Comparison of ENCODE assay signal across 17 cellular contexts in the genomic region with DNA sequence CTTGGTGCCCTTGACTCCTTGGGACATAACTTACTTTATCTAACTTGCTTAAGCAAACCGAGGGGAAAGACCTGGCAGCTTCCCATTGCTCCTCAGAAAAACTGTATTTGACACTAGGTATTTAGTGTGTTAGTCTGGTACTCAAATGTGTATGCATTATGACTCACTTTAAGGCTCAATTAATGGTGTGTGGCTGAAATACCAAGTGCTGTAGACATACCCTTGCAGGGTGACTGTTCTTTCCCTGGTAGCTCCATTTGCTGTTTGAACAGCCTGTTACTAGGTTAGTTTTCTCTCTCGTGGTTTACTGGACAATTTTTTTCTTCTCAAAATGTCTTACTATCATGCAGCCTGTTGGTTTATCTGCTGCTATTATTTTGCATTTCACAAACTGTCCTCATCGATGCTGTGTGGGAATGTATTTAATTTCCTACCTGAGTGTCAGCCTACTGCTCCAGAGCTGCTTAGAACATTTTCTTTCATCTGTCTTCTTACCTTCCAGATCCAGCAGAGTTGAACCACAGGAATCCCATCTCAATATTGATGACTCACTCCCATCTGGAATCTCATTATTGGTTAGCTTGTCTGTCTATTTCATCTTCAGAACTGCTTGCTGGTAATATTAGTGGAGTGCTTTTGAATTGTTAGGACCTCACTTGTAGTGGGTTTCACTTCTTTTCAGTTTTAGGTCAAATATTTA.
A peak's percentile ranks its signal among the peaks of the same experiment; 100 is the strongest.
DNase-seq lines count a peak whose midpoint lies in the region; ATAC-seq, FAIRE-seq and TF ChIP-seq lines count a peak whose summit lies in the region.
"Had no signal": no experiment of that assay in that cellular context is flagged by ENCODE, and none has a peak within 500 bp of the region (broad histone marks: within the 10 kb centered on the region; RNA-seq: fewer than 3 reads in every experiment).

No MANE protein-coding gene starts in this region.

- no peaks in the 10 kb centered on the region for H3K9me3 ChIP-seq in mesenchymal stem cell (ENCODE audit: control insufficient read depth, low read length)
- no peaks in the 10 kb centered on the region for H3K9me3 ChIP-seq in CD8-positive, alpha-beta T cell (ENCODE audit: low read length)
- no peaks in the 10 kb centered on the region for H3K9me3 ChIP-seq in colonic mucosa
- H3K9me3 ChIP-seq: Peyer's patch had no signal

- H3K79me1 ChIP-seq in mesenchymal stem cell (replicated peaks; ENCODE audit: low read length, poor library complexity, severe bottlenecking): no peaks in the 10 kb centered on the region

- intact Hi-C loops in CD14-positive monocyte (cut with micrococcal nuclease): no loop called here
- intact Hi-C loops in CD8-positive, alpha-beta T cell (cut with DNase I, micrococcal nuclease): no loop called here
- intact Hi-C loops in colonic mucosa (cut with DNase I): no loop called here

- no peak overlapping the region for H3K4me3 ChIP-seq in BJ (ENCODE audit: low read depth, low read length)
- H3K4me3 ChIP-seq in bronchial epithelial cell (ENCODE audit: low read depth, low read length): no peak overlapping the region
- H3K4me3 ChIP-seq in mesenchymal stem cell (ENCODE audit: insufficient read depth in 1 of 2, low read depth in 1 of 2, low read length in 2 of 2): no peak overlapping the region
- no peak overlapping the region for H3K4me3 ChIP-seq in CD8-positive, alpha-beta T cell (ENCODE audit: low read depth, low read length)
- no peak overlapping the region for H3K4me3 ChIP-seq in colonic mucosa
- H3K4me3 ChIP-seq: Peyer's patch had no signal

- DNase-seq in BJ (ENCODE audit: low read depth): peak; percentile 50
- DNase-seq in HTR-8/SVneo (ENCODE audit: insufficient read length, low spot score): peak; percentile 47
- DNase-seq in bronchial epithelial cell (ENCODE audit: low read depth): peak; percentile 83
- DNase-seq in mesenchymal stem cell: peak; percentile 65
- DNase-seq in CD14-positive monocyte (ENCODE audit: low spot score): no peak
- no peak for DNase-seq in CD8-positive, alpha-beta T cell
- no peak for DNase-seq in germinal center (ENCODE audit: low spot score)
- DNase-seq in colonic mucosa: no peak
- DNase-seq: activated CD8-positive, alpha-beta T cell treated with anti-CD3 and anti-CD28 coated beads, Interleukin-2, amount 10 ng/mL, durations not matched to agents 7 days and 5 days; activated naive CD4-positive, alpha-beta T cell treated with Interleukin-2 at 50 U/mL for 16 hours; CD8-positive, alpha-beta memory T cell; glutamatergic neuron; KG1; Peyer's patch; stimulated activated naive B cell treated with anti-CD40 and anti-IgM and Interleukin-4, amounts not matched to agents 10 μg/mL and 1 μg/mL and 100 μg/mL, for 72 hours; T-helper 9 cell had no signal

- peaks cover 0 to 12% (median 7%) of the 10 kb centered on the region in 7 donors for H3K9me3 Mint-ChIP-seq in CD14-positive monocyte
- H3K9me3 Mint-ChIP-seq in CD8-positive, alpha-beta T cell: peaks cover 6% of the 10 kb centered on the region

- no peak overlapping the region for H3K23ac ChIP-seq in mesenchymal stem cell (ENCODE audit: low read length in 2 of 2)

- H3K27ac ChIP-seq in mesenchymal stem cell (ENCODE audit: low read length, poor library complexity, severe bottlenecking): peak overlapping the region; percentile 88
- no peak overlapping the region for H3K27ac ChIP-seq in CD8-positive, alpha-beta T cell (ENCODE audit: low read depth, low read length)
- H3K27ac ChIP-seq in colonic mucosa: no peak overlapping the region
- H3K27ac ChIP-seq: Peyer's patch had no signal

- no peak overlapping the region for H4K8ac ChIP-seq in mesenchymal stem cell (ENCODE audit: low read length)

- POLR2A ChIA-PET in BJ (lab: Charles Lee): no interaction called here
- POLR2A ChIA-PET in CD8-positive, alpha-beta T cell (lab: Charles Lee): no interaction called here

- H2BK5ac ChIP-seq in mesenchymal stem cell (ENCODE audit: low read depth, low read length, poor library complexity, severe bottlenecking): no peak overlapping the region

- 81% methylated on average over 2 of the region's 3 CpGs for WGBS in mesenchymal stem cell

- H3K36me3 Mint-ChIP-seq in CD14-positive monocyte: no peaks in the 10 kb centered on the region
- no peaks in the 10 kb centered on the region for H3K36me3 Mint-ChIP-seq in CD8-positive, alpha-beta T cell
- H3K36me3 Mint-ChIP-seq: CD8-positive, alpha-beta memory T cell; stimulated activated naive B cell treated with anti-CD40 and anti-IgM and Interleukin-4, amounts not matched to agents 10 μg/mL and 1 μg/mL and 100 μg/mL, for 72 hours had no signal

- H3K18ac ChIP-seq in mesenchymal stem cell (ENCODE audit: low read depth in 1 of 2, low read length in 2 of 2): no peak overlapping the region

- no peak overlapping the region for H2BK12ac ChIP-seq in mesenchymal stem cell (ENCODE audit: low read length in 2 of 2)

- H2BK15ac ChIP-seq in mesenchymal stem cell (ENCODE audit: low read depth, poor library complexity, severe bottlenecking): no peak overlapping the region

- H2BK120ac ChIP-seq in mesenchymal stem cell (ENCODE audit: low read depth, low read length): no peak overlapping the region

- H3K4ac ChIP-seq in mesenchymal stem cell (ENCODE audit: low read depth in 1 of 2, low read length in 2 of 2): no peak overlapping the region

- H3K4me3 Mint-ChIP-seq in CD14-positive monocyte: no peak overlapping the region
- H3K4me3 Mint-ChIP-seq in CD8-positive, alpha-beta T cell: no peak overlapping the region
- H3K4me3 Mint-ChIP-seq: activated CD8-positive, alpha-beta T cell treated with anti-CD3 and anti-CD28 coated beads, Interleukin-2, amount 10 ng/mL, durations not matched to agents 7 days and 5 days; CD8-positive, alpha-beta memory T cell; stimulated activated naive B cell treated with anti-CD40 and anti-IgM and Interleukin-4, amounts not matched to agents 10 μg/mL and 1 μg/mL and 100 μg/mL, for 72 hours had no signal

- no peak overlapping the region for H2AFZ ChIP-seq in mesenchymal stem cell (ENCODE audit: low read depth, low read length)

- no peaks in the 10 kb centered on the region for H3K27me3 Mint-ChIP-seq in CD14-positive monocyte (ENCODE audit: low read depth in 3 of 3)
- H3K27me3 Mint-ChIP-seq in CD8-positive, alpha-beta T cell (ENCODE audit: low read depth): no peaks in the 10 kb centered on the region
- H3K27me3 Mint-ChIP-seq: CD8-positive, alpha-beta memory T cell; stimulated activated naive B cell treated with anti-CD40 and anti-IgM and Interleukin-4, amounts not matched to agents 10 μg/mL and 1 μg/mL and 100 μg/mL, for 72 hours had no signal

- H4K91ac ChIP-seq in mesenchymal stem cell (ENCODE audit: low read length): no peak overlapping the region

- H3K36me3 ChIP-seq in BJ (ENCODE audit: control insufficient read depth, insufficient read depth, low read length) (no peaks in the 10 kb centered on the region), bronchial epithelial cell (ENCODE audit: control insufficient read depth, insufficient read depth, low read length) (no peaks in the 10 kb centered on the region), mesenchymal stem cell (ENCODE audit: control insufficient read depth in 1 of 2, insufficient read depth in 2 of 2, low read depth in 1 of 2, low read length in 2 of 2) (no peaks in the 10 kb centered on the region), colonic mucosa (no peaks in the 10 kb centered on the region)
- no peaks in the 10 kb centered on the region for H3K36me3 ChIP-seq in CD8-positive, alpha-beta T cell (ENCODE audit: insufficient read depth, low read length)
- H3K36me3 ChIP-seq: Peyer's patch had no signal

- H3K4me1 ChIP-seq in mesenchymal stem cell (ENCODE audit: control insufficient read depth, insufficient read depth, low read depth, low read length): peaks cover 7% of the 10 kb centered on the region
- no peaks in the 10 kb centered on the region for H3K4me1 ChIP-seq in CD8-positive, alpha-beta T cell (ENCODE audit: insufficient read depth, low read length)
- H3K4me1 ChIP-seq in colonic mucosa: no peaks in the 10 kb centered on the region
- H3K4me1 ChIP-seq: Peyer's patch had no signal

- H3K9ac ChIP-seq in mesenchymal stem cell (ENCODE audit: low read length): peak overlapping the region; percentile 12
- no peak overlapping the region for H3K9ac ChIP-seq in colonic mucosa (ENCODE audit: low read depth in 2 of 2, low read length in 2 of 2)

- H3K27me3 ChIP-seq in BJ (ENCODE audit: control insufficient read depth, insufficient read depth, low read length) (no peaks in the 10 kb centered on the region), bronchial epithelial cell (ENCODE audit: control insufficient read depth, insufficient read depth, low read length) (no peaks in the 10 kb centered on the region), mesenchymal stem cell (ENCODE audit: control insufficient read depth in 1 of 2, insufficient read depth in 1 of 2, low read length in 2 of 2) (no peaks in the 10 kb centered on the region), colonic mucosa (no peaks in the 10 kb centered on the region)
- H3K27me3 ChIP-seq in CD8-positive, alpha-beta T cell (ENCODE audit: insufficient read depth, low read length): no peaks in the 10 kb centered on the region
- H3K27me3 ChIP-seq: Peyer's patch had no signal

- no peak for ATAC-seq in CD8-positive, alpha-beta T cell
- ATAC-seq: activated CD8-positive, alpha-beta T cell treated with anti-CD3 and anti-CD28 coated beads, Interleukin-2, amount 10 ng/mL, durations not matched to agents 7 days and 5 days; stimulated activated naive B cell treated with anti-CD40 and anti-IgM and Interleukin-4, amounts not matched to agents 10 μg/mL and 1 μg/mL and 100 μg/mL, for 72 hours had no signal

- H3K27ac Mint-ChIP-seq in CD14-positive monocyte: no peak overlapping the region
- H3K27ac Mint-ChIP-seq in CD8-positive, alpha-beta T cell: no peak overlapping the region
- H3K27ac Mint-ChIP-seq: activated CD8-positive, alpha-beta T cell treated with anti-CD3 and anti-CD28 coated beads, Interleukin-2, amount 10 ng/mL, durations not matched to agents 7 days and 5 days; CD8-positive, alpha-beta memory T cell; stimulated activated naive B cell treated with anti-CD40 and anti-IgM and Interleukin-4, amounts not matched to agents 10 μg/mL and 1 μg/mL and 100 μg/mL, for 72 hours had no signal

- H3K4me2 ChIP-seq in mesenchymal stem cell (ENCODE audit: low read length, poor library complexity, severe bottlenecking): no peak overlapping the region

- CTCF ChIA-PET in BJ (lab: Yijun Ruan, JAX): interaction anchor here (0.6 to 1.3 kb wide), 5 partner anchors 12 to 55 kb away, joined by 3 read pairs; no protein-coding TSS in a partner anchor
- CTCF ChIA-PET in CD8-positive, alpha-beta T cell (lab: Charles Lee): no interaction called here

- no peak for TF ChIP-seq CTCF in BJ (IDR thresholded peaks at IDR 0.05; ENCODE audit: insufficient read depth, low read depth, low read length)
- TF ChIP-seq CTCF in bronchial epithelial cell (IDR thresholded peaks at IDR 0.05; ENCODE audit: insufficient read depth, low read length, severe bottlenecking): no peak
- no peak for TF ChIP-seq CTCF in CD14-positive monocyte (IDR thresholded peaks at IDR 0.05)
- no peak for TF ChIP-seq CTCF in CD8-positive, alpha-beta T cell (IDR thresholded peaks at IDR 0.05)
- no peak for TF ChIP-seq CTCF in colonic mucosa (IDR thresholded peaks at IDR 0.05)

- peak; percentile 13 for FAIRE-seq in HTR-8/SVneo (lab: Jason Lieb, UNC)
- no peak for FAIRE-seq in bronchial epithelial cell (lab: Jason Lieb, UNC)
- FAIRE-seq: colon had no signal

- H2AK5ac ChIP-seq in mesenchymal stem cell (ENCODE audit: low read length, severe bottlenecking): no peak overlapping the region

- no peak overlapping the region for H3K14ac ChIP-seq in mesenchymal stem cell (ENCODE audit: low read length in 2 of 2)

- no peaks in the 10 kb centered on the region for H3K4me1 Mint-ChIP-seq in CD14-positive monocyte
- no peaks in the 10 kb centered on the region for H3K4me1 Mint-ChIP-seq in CD8-positive, alpha-beta T cell (ENCODE audit: low read depth)
- H3K4me1 Mint-ChIP-seq: CD8-positive, alpha-beta memory T cell; stimulated activated naive B cell treated with anti-CD40 and anti-IgM and Interleukin-4, amounts not matched to agents 10 μg/mL and 1 μg/mL and 100 μg/mL, for 72 hours had no signal

Comparison
In these comparisons a context has a peak if more than half of its experiments do, and no peak if none do; other contexts are left out.
1. DNase-seq: peak in BJ (single experiment), HTR-8/SVneo (single experiment), bronchial epithelial cell (single experiment) and mesenchymal stem cell (single experiment); none in CD14-positive monocyte (single experiment), CD8-positive, alpha-beta T cell (0 of 7), germinal center (single experiment) and colonic mucosa (single experiment).